In the genomic region with DNA sequence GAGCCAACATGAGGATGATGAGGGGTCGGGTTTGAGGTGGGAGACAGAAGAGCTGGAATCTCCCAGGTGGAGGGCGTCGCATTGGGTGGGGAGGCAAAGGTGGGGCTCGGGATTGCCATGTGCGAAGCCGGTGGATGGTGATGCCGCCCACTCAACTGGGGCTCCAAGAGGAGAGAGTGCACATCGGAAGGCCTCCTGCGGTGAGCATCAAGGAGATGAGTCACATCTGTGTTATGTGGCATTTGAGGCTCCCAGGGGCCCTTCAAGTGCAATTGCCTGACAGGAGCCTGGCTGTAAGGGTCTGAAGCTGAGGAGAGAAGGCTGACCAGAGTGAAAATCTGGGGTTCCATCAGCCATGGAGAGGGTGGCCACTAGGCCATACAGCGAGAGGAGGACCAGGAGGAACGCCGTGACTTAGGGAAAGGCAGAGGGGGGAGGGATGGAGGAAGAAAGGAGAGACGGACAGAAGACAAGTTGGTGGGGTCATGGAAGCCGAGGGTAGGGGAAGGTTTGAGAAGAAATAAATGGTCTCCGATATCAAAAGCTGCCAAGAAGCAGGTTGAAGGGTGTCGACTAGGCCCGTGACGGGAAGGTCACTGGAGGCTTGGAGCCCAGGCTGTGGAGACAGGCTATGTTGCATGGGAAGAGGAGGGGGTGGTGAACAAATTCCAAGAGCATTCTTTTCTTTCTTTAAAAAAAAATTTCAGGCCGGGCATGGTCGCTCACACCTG, we compare ENCODE assay signal across 1 cellular context.
TF ChIP-seq lines count a peak whose summit lies in the region.

No MANE protein-coding gene starts in this region.

TF ChIP-seq in GM23338, 12 proteins besides CTCF, POLR2A, EP300 and RAD21:
- TF ChIP-seq, protein P1, sequence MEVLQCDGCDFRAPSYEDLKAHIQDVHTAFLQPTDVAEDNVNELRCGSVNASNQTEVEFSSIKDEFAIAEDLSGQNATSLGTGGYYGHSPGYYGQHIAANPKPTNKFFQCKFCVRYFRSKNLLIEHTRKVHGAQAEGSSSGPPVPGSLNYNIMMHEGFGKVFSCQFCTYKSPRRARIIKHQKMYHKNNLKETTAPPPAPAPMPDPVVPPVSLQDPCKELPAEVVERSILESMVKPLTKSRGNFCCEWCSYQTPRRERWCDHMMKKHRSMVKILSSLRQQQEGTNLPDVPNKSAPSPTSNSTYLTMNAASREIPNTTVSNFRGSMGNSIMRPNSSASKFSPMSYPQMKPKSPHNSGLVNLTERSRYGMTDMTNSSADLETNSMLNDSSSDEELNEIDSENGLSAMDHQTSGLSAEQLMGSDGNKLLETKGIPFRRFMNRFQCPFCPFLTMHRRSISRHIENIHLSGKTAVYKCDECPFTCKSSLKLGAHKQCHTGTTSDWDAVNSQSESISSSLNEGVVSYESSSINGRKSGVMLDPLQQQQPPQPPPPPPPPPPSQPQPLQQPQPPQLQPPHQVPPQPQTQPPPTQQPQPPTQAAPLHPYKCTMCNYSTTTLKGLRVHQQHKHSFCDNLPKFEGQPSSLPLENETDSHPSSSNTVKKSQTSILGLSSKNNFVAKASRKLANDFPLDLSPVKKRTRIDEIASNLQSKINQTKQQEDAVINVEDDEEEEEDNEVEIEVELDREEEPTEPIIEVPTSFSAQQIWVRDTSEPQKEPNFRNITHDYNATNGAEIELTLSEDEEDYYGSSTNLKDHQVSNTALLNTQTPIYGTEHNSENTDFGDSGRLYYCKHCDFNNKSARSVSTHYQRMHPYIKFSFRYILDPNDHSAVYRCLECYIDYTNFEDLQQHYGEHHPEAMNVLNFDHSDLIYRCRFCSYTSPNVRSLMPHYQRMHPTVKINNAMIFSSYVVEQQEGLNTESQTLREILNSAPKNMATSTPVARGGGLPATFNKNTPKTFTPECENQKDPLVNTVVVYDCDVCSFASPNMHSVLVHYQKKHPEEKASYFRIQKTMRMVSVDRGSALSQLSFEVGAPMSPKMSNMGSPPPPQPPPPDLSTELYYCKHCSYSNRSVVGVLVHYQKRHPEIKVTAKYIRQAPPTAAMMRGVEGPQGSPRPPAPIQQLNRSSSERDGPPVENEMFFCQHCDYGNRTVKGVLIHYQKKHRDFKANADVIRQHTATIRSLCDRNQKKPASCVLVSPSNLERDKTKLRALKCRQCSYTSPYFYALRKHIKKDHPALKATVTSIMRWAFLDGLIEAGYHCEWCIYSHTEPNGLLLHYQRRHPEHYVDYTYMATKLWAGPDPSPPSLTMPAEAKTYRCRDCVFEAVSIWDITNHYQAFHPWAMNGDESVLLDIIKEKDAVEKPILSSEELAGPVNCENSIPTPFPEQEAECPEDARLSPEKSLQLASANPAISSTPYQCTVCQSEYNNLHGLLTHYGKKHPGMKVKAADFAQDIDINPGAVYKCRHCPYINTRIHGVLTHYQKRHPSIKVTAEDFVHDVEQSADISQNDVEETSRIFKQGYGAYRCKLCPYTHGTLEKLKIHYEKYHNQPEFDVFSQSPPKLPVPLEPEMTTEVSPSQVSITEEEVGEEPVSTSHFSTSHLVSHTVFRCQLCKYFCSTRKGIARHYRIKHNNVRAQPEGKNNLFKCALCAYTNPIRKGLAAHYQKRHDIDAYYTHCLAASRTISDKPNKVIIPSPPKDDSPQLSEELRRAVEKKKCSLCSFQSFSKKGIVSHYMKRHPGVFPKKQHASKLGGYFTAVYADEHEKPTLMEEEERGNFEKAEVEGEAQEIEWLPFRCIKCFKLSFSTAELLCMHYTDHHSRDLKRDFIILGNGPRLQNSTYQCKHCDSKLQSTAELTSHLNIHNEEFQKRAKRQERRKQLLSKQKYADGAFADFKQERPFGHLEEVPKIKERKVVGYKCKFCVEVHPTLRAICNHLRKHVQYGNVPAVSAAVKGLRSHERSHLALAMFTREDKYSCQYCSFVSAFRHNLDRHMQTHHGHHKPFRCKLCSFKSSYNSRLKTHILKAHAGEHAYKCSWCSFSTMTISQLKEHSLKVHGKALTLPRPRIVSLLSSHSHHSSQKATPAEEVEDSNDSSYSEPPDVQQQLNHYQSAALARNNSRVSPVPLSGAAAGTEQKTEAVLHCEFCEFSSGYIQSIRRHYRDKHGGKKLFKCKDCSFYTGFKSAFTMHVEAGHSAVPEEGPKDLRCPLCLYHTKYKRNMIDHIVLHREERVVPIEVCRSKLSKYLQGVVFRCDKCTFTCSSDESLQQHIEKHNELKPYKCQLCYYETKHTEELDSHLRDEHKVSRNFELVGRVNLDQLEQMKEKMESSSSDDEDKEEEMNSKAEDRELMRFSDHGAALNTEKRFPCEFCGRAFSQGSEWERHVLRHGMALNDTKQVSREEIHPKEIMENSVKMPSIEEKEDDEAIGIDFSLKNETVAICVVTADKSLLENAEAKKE (CRISPR knock-in tag; IDR thresholded peaks at IDR 0.05): no peak
- TF ChIP-seq EZH2phosphoT487 (IDR thresholded peaks at IDR 0.05; ENCODE audit: unreplicated experiment) (no peak), NANOG (IDR thresholded peaks at IDR 0.05; ENCODE audit: borderline replicate concordance) (no peak), EZH2 (IDR thresholded peaks at IDR 0.05; ENCODE audit: low read depth, unreplicated experiment) (no peak), CREB1 (CRISPR knock-in tag; IDR thresholded peaks at IDR 0.05; ENCODE audit: low read depth) (no peak), ZNF114 (CRISPR knock-in tag; IDR thresholded peaks at IDR 0.05) (no peak), STAT1 (IDR thresholded peaks at IDR 0.05; ENCODE audit: unreplicated experiment) (no peak), ETS1 (IDR thresholded peaks at IDR 0.05) (no peak), ZNF331 (CRISPR knock-in tag; IDR thresholded peaks at IDR 0.05; ENCODE audit: low read depth) (no peak), POLR2AphosphoS5 (IDR thresholded peaks at IDR 0.05; ENCODE audit: low read depth) (no peak), REST (IDR thresholded peaks at IDR 0.05; ENCODE audit: unreplicated experiment) (no peak)
